In the genomic region with DNA sequence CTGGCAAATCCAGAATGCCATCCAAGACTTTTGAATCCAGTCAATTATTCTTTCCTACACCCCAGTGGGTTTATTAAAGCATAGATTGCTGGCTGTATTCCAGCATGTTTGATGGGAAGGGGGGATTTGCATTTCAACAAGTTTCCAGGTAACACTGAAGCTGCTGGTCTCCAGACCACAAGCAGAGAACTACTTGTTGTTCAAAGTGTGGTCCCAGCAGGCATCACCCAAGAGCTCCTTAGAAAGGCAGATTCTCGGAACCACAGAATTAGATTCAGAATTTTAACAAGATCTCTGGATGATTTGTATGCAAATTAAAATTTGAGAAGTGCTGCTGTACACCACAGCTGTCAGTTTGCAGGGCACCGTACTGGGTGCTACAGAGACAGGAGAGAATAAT, we compare ENCODE assay signal across 21 cellular contexts.
"Had no signal": no experiment of that assay in that cellular context is flagged by ENCODE, and none has a peak within 500 bp of the region (broad histone marks: within the 10 kb centered on the region; RNA-seq: fewer than 3 reads in every experiment).

No MANE protein-coding gene starts in this region.

- H3K27me3 ChIP-seq: brain microvascular endothelial cell, colonic mucosa, left lung, tibial artery had no signal

- ATAC-seq: activated CD8-positive, alpha-beta T cell treated with anti-CD3 and anti-CD28 coated beads, Interleukin-2, amount 10 ng/mL, durations not matched to agents 7 days and 5 days; activated T-cell treated with anti-CD3 and anti-CD28 coated beads, Interleukin-2, amount 50 U/mL, for 4 hours; left lung; natural killer cell treated with Interleukin-12 subunit alpha and Interleukin-12 subunit beta and Interleukin-15 and Interleukin-18, amount 100 ng/mL, for 72 hours had no signal

- H3K4me3 ChIP-seq: colonic mucosa, left lung, tibial artery had no signal

- H3K36me3 ChIP-seq: brain microvascular endothelial cell, colonic mucosa, left lung, tibial artery had no signal

- H3K4me1 ChIP-seq: colonic mucosa, left lung, tibial artery had no signal

- H3K27ac ChIP-seq: brain microvascular endothelial cell, colonic mucosa, left lung, tibial artery had no signal

- H3K9me3 ChIP-seq: colonic mucosa, left lung, tibial artery had no signal

- DNase-seq: activated CD4-positive, alpha-beta T cell treated with anti-CD3 and anti-CD28 coated beads, Interleukin-2, amount 10 ng/mL, durations not matched to agents 7 days and 5 days; activated CD8-positive, alpha-beta memory T cell treated with anti-CD3 and anti-CD28 coated beads, Interleukin-2, amount 50 U/mL, for 4 hours; activated CD8-positive, alpha-beta T cell treated with anti-CD3 and anti-CD28 coated beads, Interleukin-2, amount 10 ng/mL, durations not matched to agents 7 days and 5 days; activated effector memory CD4-positive, alpha-beta T cell treated with Interleukin-2 at 50 U/mL for 16 hours; activated naive CD4-positive, alpha-beta T cell treated with anti-CD3 and anti-CD28 coated beads, Interleukin-2, amount 50 U/mL, for 16 hours; activated T-cell treated with anti-CD3 and anti-CD28 coated beads, Interleukin-2, amount 50 U/mL, for 4 hours; aorta; brain microvascular endothelial cell; central memory CD4-positive, alpha-beta T cell; colonic mucosa; erythroblast; foreskin melanocyte; islet precursor cell; left lung; stimulated activated CD4-positive, alpha-beta T cell treated with anti-CD3 and anti-CD28 coated beads, Interleukin-12 subunit alpha, Interleukin-12 subunit beta, amount 100 ng/mL, for 4 hours; stimulated activated CD4-positive, alpha-beta T cell treated with anti-CD3 and anti-CD28 coated beads, Interleukin-1b, Interleukin-23, amount 100 ng/mL, for 48 hours; stimulated activated naive CD4-positive, alpha-beta T cell treated with Interleukin-2 at 50 U/mL for 16 hours; T-helper 1 cell; T1000; tibial artery had no signal
